ENCODE assay signal across 2 cellular contexts in genomic region chr2:121860033-121860810, GRCh38.
TF ChIP-seq lines count a peak whose summit lies in the region.

No MANE protein-coding gene starts in this region.

TF ChIP-seq in IMR-90, 13 proteins besides CTCF, POLR2A, EP300 and RAD21 (continued from another document):
- TF ChIP-seq, protein P1, sequence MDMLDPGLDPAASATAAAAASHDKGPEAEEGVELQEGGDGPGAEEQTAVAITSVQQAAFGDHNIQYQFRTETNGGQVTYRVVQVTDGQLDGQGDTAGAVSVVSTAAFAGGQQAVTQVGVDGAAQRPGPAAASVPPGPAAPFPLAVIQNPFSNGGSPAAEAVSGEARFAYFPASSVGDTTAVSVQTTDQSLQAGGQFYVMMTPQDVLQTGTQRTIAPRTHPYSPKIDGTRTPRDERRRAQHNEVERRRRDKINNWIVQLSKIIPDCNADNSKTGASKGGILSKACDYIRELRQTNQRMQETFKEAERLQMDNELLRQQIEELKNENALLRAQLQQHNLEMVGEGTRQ (IDR thresholded peaks at IDR 0.05; ENCODE audit: low read depth, low read length) = no peak
- TF ChIP-seq ELK1 (IDR thresholded peaks at IDR 0.05; ENCODE audit: borderline replicate concordance, low read depth, low read length) = no peak

TF ChIP-seq in SK-N-SH treated with all-trans-retinoic acid at 6 μM for 48 hours, 23 proteins besides CTCF, POLR2A, EP300 and RAD21 (continued from another document):
- TF ChIP-seq ARNTL (CRISPR knock-in tag; IDR thresholded peaks at IDR 0.05; ENCODE audit: borderline replicate concordance, low read depth) (no peak), TCF4 (CRISPR knock-in tag; IDR thresholded peaks at IDR 0.05; ENCODE audit: borderline replicate concordance) (no peak), ISL1 (CRISPR knock-in tag; IDR thresholded peaks at IDR 0.05) (no peak), BACH2 (CRISPR knock-in tag; IDR thresholded peaks at IDR 0.05; ENCODE audit: borderline replicate concordance) (no peak), ZNF8 (CRISPR knock-in tag; IDR thresholded peaks at IDR 0.05) (no peak), ZNF70 (CRISPR knock-in tag; IDR thresholded peaks at IDR 0.05) (no peak), TOX (CRISPR knock-in tag; IDR thresholded peaks at IDR 0.05; ENCODE audit: borderline replicate concordance) (no peak)
- TF ChIP-seq, protein P2, sequence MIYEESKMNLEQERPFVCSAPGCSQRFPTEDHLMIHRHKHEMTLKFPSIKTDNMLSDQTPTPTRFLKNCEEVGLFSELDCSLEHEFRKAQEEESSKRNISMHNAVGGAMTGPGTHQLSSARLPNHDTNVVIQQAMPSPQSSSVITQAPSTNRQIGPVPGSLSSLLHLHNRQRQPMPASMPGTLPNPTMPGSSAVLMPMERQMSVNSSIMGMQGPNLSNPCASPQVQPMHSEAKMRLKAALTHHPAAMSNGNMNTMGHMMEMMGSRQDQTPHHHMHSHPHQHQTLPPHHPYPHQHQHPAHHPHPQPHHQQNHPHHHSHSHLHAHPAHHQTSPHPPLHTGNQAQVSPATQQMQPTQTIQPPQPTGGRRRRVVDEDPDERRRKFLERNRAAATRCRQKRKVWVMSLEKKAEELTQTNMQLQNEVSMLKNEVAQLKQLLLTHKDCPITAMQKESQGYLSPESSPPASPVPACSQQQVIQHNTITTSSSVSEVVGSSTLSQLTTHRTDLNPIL (CRISPR knock-in tag; IDR thresholded peaks at IDR 0.05; ENCODE audit: low read depth) = no peak
- TF ChIP-seq, protein P3, sequence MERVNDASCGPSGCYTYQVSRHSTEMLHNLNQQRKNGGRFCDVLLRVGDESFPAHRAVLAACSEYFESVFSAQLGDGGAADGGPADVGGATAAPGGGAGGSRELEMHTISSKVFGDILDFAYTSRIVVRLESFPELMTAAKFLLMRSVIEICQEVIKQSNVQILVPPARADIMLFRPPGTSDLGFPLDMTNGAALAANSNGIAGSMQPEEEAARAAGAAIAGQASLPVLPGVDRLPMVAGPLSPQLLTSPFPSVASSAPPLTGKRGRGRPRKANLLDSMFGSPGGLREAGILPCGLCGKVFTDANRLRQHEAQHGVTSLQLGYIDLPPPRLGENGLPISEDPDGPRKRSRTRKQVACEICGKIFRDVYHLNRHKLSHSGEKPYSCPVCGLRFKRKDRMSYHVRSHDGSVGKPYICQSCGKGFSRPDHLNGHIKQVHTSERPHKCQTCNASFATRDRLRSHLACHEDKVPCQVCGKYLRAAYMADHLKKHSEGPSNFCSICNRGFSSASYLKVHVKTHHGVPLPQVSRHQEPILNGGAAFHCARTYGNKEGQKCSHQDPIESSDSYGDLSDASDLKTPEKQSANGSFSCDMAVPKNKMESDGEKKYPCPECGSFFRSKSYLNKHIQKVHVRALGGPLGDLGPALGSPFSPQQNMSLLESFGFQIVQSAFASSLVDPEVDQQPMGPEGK (CRISPR knock-in tag; IDR thresholded peaks at IDR 0.05; ENCODE audit: borderline replicate concordance) = no peak
